In genomic region chr6:15734118-15734897, GRCh38 we compare ENCODE assay signal across 17 cellular contexts.
"Had no signal": no experiment of that assay in that cellular context is flagged by ENCODE, and none has a peak within 500 bp of the region (broad histone marks: within the 10 kb centered on the region; RNA-seq: fewer than 3 reads in every experiment).

No MANE protein-coding gene starts in this region.

- H3K36me3 Mint-ChIP-seq: mesothelial cell of epicardium; stimulated activated memory B cell treated with anti-CD40 and anti-IgM and Interleukin-4, amounts not matched to agents 10 μg/mL and 1 μg/mL and 100 μg/mL, for 72 hours; T-cell had no signal

- H3K27me3 ChIP-seq: adrenal gland, gastrocnemius medialis, heart left ventricle, pancreas, thyroid gland had no signal

- H3K4me1 ChIP-seq: adrenal gland, lower lobe of right lung had no signal

- H3K27ac Mint-ChIP-seq: stimulated activated memory B cell treated with anti-CD40 and anti-IgM and Interleukin-4, amounts not matched to agents 10 μg/mL and 1 μg/mL and 100 μg/mL, for 72 hours; T-cell had no signal

- H3K9me3 Mint-ChIP-seq: activated naive CD4-positive, alpha-beta T cell treated with anti-CD3 and anti-CD28 coated beads, Interleukin-2, amount 50 U/mL, for 24 hours; stimulated activated memory B cell treated with anti-CD40 and anti-IgM and Interleukin-4, amounts not matched to agents 10 μg/mL and 1 μg/mL and 100 μg/mL, for 72 hours had no signal

- ATAC-seq: gastrocnemius medialis; heart left ventricle; lower lobe of right lung; stimulated activated memory B cell treated with anti-CD40 and anti-IgM and Interleukin-4, amounts not matched to agents 10 μg/mL and 1 μg/mL and 100 μg/mL, for 72 hours; T-cell had no signal

- H3K27ac ChIP-seq: adrenal gland, heart left ventricle, lower lobe of right lung, thyroid gland had no signal

- H3K9me3 ChIP-seq: adrenal gland, gastrocnemius medialis, heart left ventricle, lower lobe of right lung, pancreas, thyroid gland had no signal

- H3K36me3 ChIP-seq: adrenal gland, gastrocnemius medialis, heart left ventricle, lower lobe of right lung, pancreas, thyroid gland had no signal

- FAIRE-seq: colon, pancreas had no signal

- DNase-seq: activated CD4-positive, alpha-beta T cell treated with anti-CD3 and anti-CD28 coated beads for 48 hours; activated T-cell treated with anti-CD3 and anti-CD28 coated beads for 4 hours; adrenal gland; gastrocnemius medialis; heart left ventricle; left cardiac atrium; lower lobe of right lung; pancreas; stimulated activated CD4-positive, alpha-beta T cell treated with anti-CD3 and anti-CD28 coated beads, Interleukin-12 subunit alpha, Interleukin-12 subunit beta, amount 100 ng/mL, for 4 hours; T-cell; T1000; thyroid gland had no signal

- H3K4me3 Mint-ChIP-seq: activated naive CD4-positive, alpha-beta T cell treated with anti-CD3 and anti-CD28 coated beads, Interleukin-2, amount 50 U/mL, for 24 hours; mesothelial cell of epicardium; neural crest cell; stimulated activated memory B cell treated with anti-CD40 and anti-IgM and Interleukin-4, amounts not matched to agents 10 μg/mL and 1 μg/mL and 100 μg/mL, for 72 hours; T-cell had no signal

- H3K4me3 ChIP-seq: adrenal gland, gastrocnemius medialis, heart left ventricle, lower lobe of right lung, pancreas, thyroid gland had no signal
